In genomic region chr11:70226967-70227366, GRCh38 we compare ENCODE assay signal across 13 cellular contexts. TPM values are rescaled to one million over a fixed set of nuclear protein-coding genes. Genes with fewer than 3 reads are reported as not detected.
A peak's percentile ranks its signal among the peaks of the same experiment; 100 is the strongest.
DNase-seq lines count a peak whose midpoint lies in the region; ATAC-seq and TF ChIP-seq lines count a peak whose summit lies in the region.
"Had no signal": no experiment of that assay in that cellular context is flagged by ENCODE, and none has a peak within 500 bp of the region (broad histone marks: within the 10 kb centered on the region; RNA-seq: fewer than 3 reads in every experiment).

No MANE protein-coding gene starts in this region.

- no peak overlapping the region for H3K4me3 Mint-ChIP-seq in activated naive CD4-positive, alpha-beta T cell treated with anti-CD3 and anti-CD28 coated beads, Interleukin-2, amount 10 ng/mL, durations not matched to agents 7 days and 5 days
- no peak overlapping the region for H3K4me3 Mint-ChIP-seq in type B pancreatic cell
- H3K4me3 Mint-ChIP-seq: activated T-cell treated with anti-CD3 and anti-CD28 coated beads, Interleukin-2, amount 50 U/mL, for 4 hours; B cell; central memory CD8-positive, alpha-beta T cell; stimulated activated naive CD8-positive, alpha-beta T cell treated with anti-CD3 and anti-CD28 coated beads, Interleukin-15, amount 100 ng/mL, for 72 hours had no signal

- H3K27me3 Mint-ChIP-seq in activated naive CD4-positive, alpha-beta T cell treated with anti-CD3 and anti-CD28 coated beads, Interleukin-2, amount 10 ng/mL, durations not matched to agents 7 days and 5 days = peaks cover 25% of the 10 kb centered on the region
- peaks cover 7% of the 10 kb centered on the region for H3K27me3 Mint-ChIP-seq in type B pancreatic cell

- no peak for DNase-seq in activated naive CD4-positive, alpha-beta T cell treated with anti-CD3 and anti-CD28 coated beads, Interleukin-2, amount 10 ng/mL, durations not matched to agents 7 days and 5 days
- no peak for DNase-seq in activated naive CD4-positive, alpha-beta T cell treated with anti-CD3 and anti-CD28 coated beads, Interleukin-2, amount 50 U/mL, for 16 hours
- DNase-seq in OCI-M1 (lab: John Stamatoyannopoulos, UW) (peak; percentile 82), epithelial cell of proximal tubule (ENCODE audit: low read depth) (no peak), type B pancreatic cell (ENCODE audit: extremely low spot score, unreplicated experiment) (no peak), NOMO-1 (lab: John Stamatoyannopoulos, UW; ENCODE audit: unreplicated experiment in 2 of 2) (no peak), NCI-H2171 treated with DMSO at 0.1 percent for 48 hours (lab: John Stamatoyannopoulos, UW) (no peak)
- DNase-seq: activated T-cell treated with anti-CD3 and anti-CD28 coated beads, Interleukin-2, amount 50 U/mL, for 4 hours; hippocampal formation; stimulated activated naive CD8-positive, alpha-beta T cell treated with anti-CD3 and anti-CD28 coated beads, Interleukin-15, amount 100 ng/mL, for 72 hours had no signal

- TF ChIP-seq CTCF in epithelial cell of proximal tubule (conservative IDR thresholded peaks at IDR 0.05; ENCODE audit: low read depth, low read length) = peak; percentile 48
- TF ChIP-seq CTCF in type B pancreatic cell (conservative IDR thresholded peaks at IDR 0.05) = peak; percentile 37

- CTCF ChIA-PET in activated naive CD4-positive, alpha-beta T cell treated with anti-CD3 and anti-CD28 coated beads, Interleukin-2, amount 10 ng/mL, durations not matched to agents 7 days and 5 days (lab: Charles Lee) = no interaction called here

- no peaks in the 10 kb centered on the region for H3K9me3 Mint-ChIP-seq in activated naive CD4-positive, alpha-beta T cell treated with anti-CD3 and anti-CD28 coated beads, Interleukin-2, amount 10 ng/mL, durations not matched to agents 7 days and 5 days
- H3K9me3 Mint-ChIP-seq in type B pancreatic cell = no peaks in the 10 kb centered on the region
- H3K9me3 Mint-ChIP-seq: activated T-cell treated with anti-CD3 and anti-CD28 coated beads, Interleukin-2, amount 50 U/mL, for 4 hours; central memory CD8-positive, alpha-beta T cell; stimulated activated naive CD8-positive, alpha-beta T cell treated with anti-CD3 and anti-CD28 coated beads, Interleukin-15, amount 100 ng/mL, for 72 hours had no signal

- H3K27ac Mint-ChIP-seq in activated naive CD4-positive, alpha-beta T cell treated with anti-CD3 and anti-CD28 coated beads, Interleukin-2, amount 10 ng/mL, durations not matched to agents 7 days and 5 days = peak overlapping the region; percentile 65
- no peak overlapping the region for H3K27ac Mint-ChIP-seq in type B pancreatic cell
- H3K27ac Mint-ChIP-seq: B cell had no signal

- no peak for ATAC-seq in HG02678 (IDR thresholded peaks at IDR 0.05; ENCODE audit: unreplicated experiment)
- ATAC-seq: activated T-cell treated with anti-CD3 and anti-CD28 coated beads, Interleukin-2, amount 50 U/mL, for 4 hours; stimulated activated naive CD8-positive, alpha-beta T cell treated with anti-CD3 and anti-CD28 coated beads, Interleukin-15, amount 100 ng/mL, for 72 hours had no signal

- no peaks in the 10 kb centered on the region for H3K36me3 Mint-ChIP-seq in activated naive CD4-positive, alpha-beta T cell treated with anti-CD3 and anti-CD28 coated beads, Interleukin-2, amount 10 ng/mL, durations not matched to agents 7 days and 5 days
- H3K36me3 Mint-ChIP-seq in type B pancreatic cell = no peaks in the 10 kb centered on the region

- no peak overlapping the region for H3K4me3 ChIP-seq in epithelial cell of proximal tubule (ENCODE audit: low read depth, low read length)

- H3K4me1 Mint-ChIP-seq in activated naive CD4-positive, alpha-beta T cell treated with anti-CD3 and anti-CD28 coated beads, Interleukin-2, amount 10 ng/mL, durations not matched to agents 7 days and 5 days = no peaks in the 10 kb centered on the region
- no peaks in the 10 kb centered on the region for H3K4me1 Mint-ChIP-seq in type B pancreatic cell (ENCODE audit: unreplicated experiment)
- H3K4me1 Mint-ChIP-seq: B cell; central memory CD8-positive, alpha-beta T cell; stimulated activated naive CD8-positive, alpha-beta T cell treated with anti-CD3 and anti-CD28 coated beads, Interleukin-15, amount 100 ng/mL, for 72 hours had no signal

RNA-seq across cellular contexts. Expression of gene FADD, which starts 23.9 kb away (rescaled TPM):
- total RNA-seq in epithelial cell of proximal tubule (39.0 and 39.7 TPM in 2 replicates), type B pancreatic cell (ENCODE audit: low replicate concordance) (24.0 TPM in 2 replicates)

RNA-seq across cellular contexts. Expression of gene PPFIA1, which starts 43.5 kb away (rescaled TPM):
- total RNA-seq in epithelial cell of proximal tubule = 18.0 and 23.9 TPM in 2 replicates
- total RNA-seq in type B pancreatic cell (ENCODE audit: low replicate concordance) = 47.8 and 57.0 TPM in 2 replicates
